8 cellular contexts compared by ENCODE assay signal in genomic region chr5:177495243-177496060, GRCh38. TPM values are rescaled to one million over a fixed set of nuclear protein-coding genes. Genes with fewer than 3 reads are reported as not detected.
A peak's percentile ranks its signal among the peaks of the same experiment; 100 is the strongest.
DNase-seq lines count a peak whose midpoint lies in the region; ATAC-seq, FAIRE-seq and TF ChIP-seq lines count a peak whose summit lies in the region.

No MANE protein-coding gene starts in this region.

- peak overlapping the region; percentile 79 to 91 (median 88); a peak in 21 of 22 replicates for H3K9ac ChIP-seq in BLaER1 treated with 17β-estradiol and CSF1 and Interleukin-3, amounts not matched to agents 10 nM and 100 nM

- in situ Hi-C loops in brain microvascular endothelial cell (cut with HindIII; ENCODE audit: low pct_ligation_motif_present, low sequenced_read_pairs): no loop called here

- DNase-seq in MG63 (peak; percentile 79), brain microvascular endothelial cell (peak; percentile 90), tibial artery (peak; percentile 85 to 97), HTR-8/SVneo (ENCODE audit: insufficient read length, low spot score) (no peak)
- DNase-seq in naive thymus-derived CD4-positive, alpha-beta T cell: no peak
- DNase-seq in CD4-positive, alpha-beta memory T cell: no peak

- peak overlapping the region; percentile 97 to 100 (median 100) for H3K4me2 ChIP-seq in BLaER1 treated with 17β-estradiol and CSF1 and Interleukin-3, amounts not matched to agents 10 nM and 100 nM

- peaks cover 21 to 40% (median 27%) of the 10 kb centered on the region in 11 experiments; a peak in 21 of 22 replicates for H3K36me3 ChIP-seq in BLaER1 treated with 17β-estradiol and CSF1 and Interleukin-3, amounts not matched to agents 10 nM and 100 nM
- H3K36me3 ChIP-seq in MG63 (peaks cover 57% of the 10 kb centered on the region), brain microvascular endothelial cell (replicated peaks) (peaks cover 43% of the 10 kb centered on the region), tibial artery (peaks cover 19 to 22% (median 21%) of the 10 kb centered on the region in 3 donors)
- peaks cover 0 to 3% (median 0%) of the 10 kb centered on the region in 3 experiments for H3K36me3 ChIP-seq in naive thymus-derived CD4-positive, alpha-beta T cell (ENCODE audit: control insufficient read depth in 2 of 3, insufficient read depth in 3 of 3, low read length in 3 of 3)
- no peaks in the 10 kb centered on the region for H3K36me3 ChIP-seq in CD4-positive, alpha-beta memory T cell (ENCODE audit: insufficient read depth, low read length)

- peaks cover 10 to 67% (median 35%) of the 10 kb centered on the region in 11 experiments; a peak in 17 of 22 replicates for H4K20me1 ChIP-seq in BLaER1 treated with 17β-estradiol and CSF1 and Interleukin-3, amounts not matched to agents 10 nM and 100 nM

- no peaks in the 10 kb centered on the region for H3K9me3 ChIP-seq in BLaER1 treated with 17β-estradiol and CSF1 and Interleukin-3, amounts not matched to agents 10 nM and 100 nM (replicated peaks in 1 of 11)
- H3K9me3 ChIP-seq in MG63: no peaks in the 10 kb centered on the region
- H3K9me3 ChIP-seq in tibial artery: no peaks in the 10 kb centered on the region
- no peaks in the 10 kb centered on the region for H3K9me3 ChIP-seq in naive thymus-derived CD4-positive, alpha-beta T cell (ENCODE audit: control insufficient read depth in 2 of 3, low read length in 3 of 3)
- H3K9me3 ChIP-seq in CD4-positive, alpha-beta memory T cell (ENCODE audit: control insufficient read depth in 1 of 2, low read length in 2 of 2): no peaks in the 10 kb centered on the region

- peak overlapping the region in 5 of 10 donors; percentile 21 to 79 (median 69) for H3K4me3 Mint-ChIP-seq in naive thymus-derived CD4-positive, alpha-beta T cell
- peak overlapping the region in 2 of 8 donors; percentile 25 to 74 for H3K4me3 Mint-ChIP-seq in CD4-positive, alpha-beta memory T cell

- H3K4me3 ChIP-seq in BLaER1 treated with 17β-estradiol and CSF1 and Interleukin-3, amounts not matched to agents 10 nM and 100 nM: peak overlapping the region; percentile 73 to 89 (median 83); a peak in 19 of 20 replicates
- H3K4me3 ChIP-seq in MG63 (peak overlapping the region; percentile 65), brain microvascular endothelial cell (ENCODE audit: low read depth, low read length) (peak overlapping the region; percentile 81), tibial artery (peak overlapping the region; percentile 83 to 100)
- no peak overlapping the region for H3K4me3 ChIP-seq in naive thymus-derived CD4-positive, alpha-beta T cell (ENCODE audit: low read length)
- no peak overlapping the region for H3K4me3 ChIP-seq in CD4-positive, alpha-beta memory T cell (ENCODE audit: low read length in 2 of 2)

- peaks cover 71 to 90% (median 87%) of the 10 kb centered on the region in 10 experiments for H3K4me1 ChIP-seq in BLaER1 treated with 17β-estradiol and CSF1 and Interleukin-3, amounts not matched to agents 10 nM and 100 nM
- H3K4me1 ChIP-seq in tibial artery: peaks cover 7 to 74% (median 67%) of the 10 kb centered on the region in 4 donors
- peaks cover 7 to 10% of the 10 kb centered on the region in 2 donors for H3K4me1 ChIP-seq in naive thymus-derived CD4-positive, alpha-beta T cell (ENCODE audit: control insufficient read depth in 2 of 2, insufficient read depth in 2 of 2, low read length in 2 of 2)
- H3K4me1 ChIP-seq in CD4-positive, alpha-beta memory T cell (ENCODE audit: insufficient read depth, low read length): peaks cover 11% of the 10 kb centered on the region

- H3K4me1 Mint-ChIP-seq in naive thymus-derived CD4-positive, alpha-beta T cell: peaks cover 16 to 40% (median 24%) of the 10 kb centered on the region in 7 donors
- peaks cover 5 to 25% (median 17%) of the 10 kb centered on the region in 4 donors for H3K4me1 Mint-ChIP-seq in CD4-positive, alpha-beta memory T cell

- peaks cover 0 to 1% (median 0%) of the 10 kb centered on the region in 11 donors for H3K9me3 Mint-ChIP-seq in naive thymus-derived CD4-positive, alpha-beta T cell
- H3K9me3 Mint-ChIP-seq in CD4-positive, alpha-beta memory T cell: no peaks in the 10 kb centered on the region

- H3K27me3 ChIP-seq in BLaER1 treated with 17β-estradiol and CSF1 and Interleukin-3, amounts not matched to agents 10 nM and 100 nM: peaks cover 0 to 25% (median 0%) of the 10 kb centered on the region in 11 experiments; a peak in 4 of 22 replicates
- H3K27me3 ChIP-seq in MG63 (no peaks in the 10 kb centered on the region), brain microvascular endothelial cell (replicated peaks) (no peaks in the 10 kb centered on the region), layer of hippocampus (ENCODE audit: control insufficient read depth, insufficient read depth, low read length) (no peaks in the 10 kb centered on the region), tibial artery (no peaks in the 10 kb centered on the region)
- H3K27me3 ChIP-seq in naive thymus-derived CD4-positive, alpha-beta T cell (ENCODE audit: control insufficient read depth in 2 of 2, insufficient read depth in 2 of 2, low read length in 2 of 2): no peaks in the 10 kb centered on the region
- H3K27me3 ChIP-seq in CD4-positive, alpha-beta memory T cell (ENCODE audit: insufficient read depth, low read length): no peaks in the 10 kb centered on the region

- CTCF ChIA-PET in naive thymus-derived CD4-positive, alpha-beta T cell (lab: Charles Lee): interaction anchor here (1.4 to 2.9 kb wide), 2 partner anchors 92 to 105 kb away, joined by 4 to 11 read pairs; no protein-coding TSS in a partner anchor
- CTCF ChIA-PET in CD4-positive, alpha-beta memory T cell (lab: Charles Lee; ENCODE audit: partially characterized antibody): interaction anchor here (1.2 to 1.4 kb wide), 3 partner anchors 40 to 186 kb away, joined by 3 to 4 read pairs (median 3); no protein-coding TSS in a partner anchor

- peaks cover 0 to 22% (median 0%) of the 10 kb centered on the region in 5 donors for H3K27me3 Mint-ChIP-seq in naive thymus-derived CD4-positive, alpha-beta T cell
- H3K27me3 Mint-ChIP-seq in CD4-positive, alpha-beta memory T cell: no peaks in the 10 kb centered on the region

- POLR2A ChIA-PET in naive thymus-derived CD4-positive, alpha-beta T cell (lab: Charles Lee): interaction anchor here (1.1 kb wide), 1 partner anchor 49 kb away, joined by 3 read pairs; the partner anchor contains the start of gene PRR7
- POLR2A ChIA-PET in CD4-positive, alpha-beta memory T cell (lab: Charles Lee; ENCODE audit: partially characterized antibody): no interaction called here

- no peak for ATAC-seq in naive thymus-derived CD4-positive, alpha-beta T cell

- peak overlapping the region in 2 of 9 donors; percentile 41 to 66 for H3K27ac Mint-ChIP-seq in naive thymus-derived CD4-positive, alpha-beta T cell
- no peak overlapping the region for H3K27ac Mint-ChIP-seq in CD4-positive, alpha-beta memory T cell

- H3K27ac ChIP-seq in BLaER1 treated with 17β-estradiol and CSF1 and Interleukin-3, amounts not matched to agents 10 nM and 100 nM: peak overlapping the region in 10 of 11 experiments; percentile 79 to 93 (median 88); a peak in 21 of 22 replicates
- H3K27ac ChIP-seq in brain microvascular endothelial cell (peak overlapping the region; percentile 97), layer of hippocampus (ENCODE audit: low read depth, low read length) (peak overlapping the region; percentile 65), tibial artery (peak overlapping the region; percentile 92 to 100)
- H3K27ac ChIP-seq in naive thymus-derived CD4-positive, alpha-beta T cell (ENCODE audit: low read depth, low read length): no peak overlapping the region
- no peak overlapping the region for H3K27ac ChIP-seq in CD4-positive, alpha-beta memory T cell (ENCODE audit: low read depth, low read length)

- no peak for TF ChIP-seq CTCF in brain microvascular endothelial cell (IDR thresholded peaks at IDR 0.05; ENCODE audit: low read depth, low read length, missing control alignments)
- no peak for TF ChIP-seq CTCF in tibial artery (IDR thresholded peaks at IDR 0.05)

- no peak for FAIRE-seq in HTR-8/SVneo (lab: Jason Lieb, UNC)

- intact Hi-C loops in tibial artery (cut with DNase I; ENCODE audit: low total_unique reads): no loop called here
- intact Hi-C loops in naive thymus-derived CD4-positive, alpha-beta T cell (cut with micrococcal nuclease): loop anchor here in 1 of 2 donors (2.0 to 5.0 kb wide), 4 partner anchors 23 to 383 kb away; partner anchors contain the start of genes DBN1, MXD3 and NSD1
- intact Hi-C loops in CD4-positive, alpha-beta memory T cell (cut with micrococcal nuclease): loop anchor here (2.0 kb wide), 2 partner anchors 21 to 379 kb away; no protein-coding TSS in a partner anchor

- peaks cover 0 to 5% (median 0%) of the 10 kb centered on the region in 5 donors for H3K36me3 Mint-ChIP-seq in naive thymus-derived CD4-positive, alpha-beta T cell
- H3K36me3 Mint-ChIP-seq in CD4-positive, alpha-beta memory T cell: no peaks in the 10 kb centered on the region

RNA-seq across cellular contexts. Expression of gene PDLIM7, which starts 2.0 kb away (rescaled TPM):
- total RNA-seq in MG63 (2014; rRNA removed; shearing (Covaris generic); ENCODE audit: low replicate concordance): 77.8 and 165 TPM in 2 replicates
- total RNA-seq in naive thymus-derived CD4-positive, alpha-beta T cell: 10 to 100 TPM in 3 of 5 experiments, 1 to 10 TPM in 2; 4.1 to 63.2 (median 11.9) TPM
- polyA plus RNA-seq in naive thymus-derived CD4-positive, alpha-beta T cell: 1 to 10 TPM; 2.7 to 4.5 TPM
- 1 to 10 TPM; 5.8 to 7.3 TPM for total RNA-seq in CD4-positive, alpha-beta memory T cell
- polyA plus RNA-seq in CD4-positive, alpha-beta memory T cell: 1 to 10 TPM; 3.3 to 3.5 TPM

RNA-seq across cellular contexts. Expression of gene DOK3, which starts 14.2 kb away (rescaled TPM):
- total RNA-seq in MG63 (2014; rRNA removed; shearing (Covaris generic); ENCODE audit: low replicate concordance): 0.92 TPM in 1 of 2 replicates, not detected in the other
- total RNA-seq in naive thymus-derived CD4-positive, alpha-beta T cell: 10 to 100 TPM in 1 of 5 experiments, 1 to 10 TPM in 4; 2.4 to 67.1 (median 6.0) TPM
- polyA plus RNA-seq in naive thymus-derived CD4-positive, alpha-beta T cell: under 1 TPM; 0.09 to 0.25 TPM
- total RNA-seq in CD4-positive, alpha-beta memory T cell: 1 to 10 TPM; 3.7 to 3.9 TPM
- under 1 TPM in 1 of 2 donors, not detected in 1; 0.69 TPM for polyA plus RNA-seq in CD4-positive, alpha-beta memory T cell

RNA-seq across cellular contexts. Expression of gene DDX41, which starts 21.3 kb away (rescaled TPM):
- 125 and 127 TPM in 2 replicates for total RNA-seq in MG63 (2014; rRNA removed; shearing (Covaris generic); ENCODE audit: low replicate concordance)
- 100 to 1,000 TPM in 1 of 5 experiments, 10 to 100 TPM in 4; 65.8 to 126 (median 76.1) TPM for total RNA-seq in naive thymus-derived CD4-positive, alpha-beta T cell
- polyA plus RNA-seq in naive thymus-derived CD4-positive, alpha-beta T cell: 10 to 100 TPM; 39.2 to 54.6 TPM
- total RNA-seq in CD4-positive, alpha-beta memory T cell: 10 to 100 TPM; 72.9 to 80.3 TPM
- polyA plus RNA-seq in CD4-positive, alpha-beta memory T cell: 10 to 100 TPM; 47.6 to 51.2 TPM

RNA-seq across cellular contexts. Expression of gene DBN1, which starts 22.0 kb away (rescaled TPM):
- total RNA-seq in MG63 (2014; rRNA removed; shearing (Covaris generic); ENCODE audit: low replicate concordance): 245 and 334 TPM in 2 replicates
- total RNA-seq in naive thymus-derived CD4-positive, alpha-beta T cell: 1 to 10 TPM; 1.2 to 8.8 (median 5.7) TPM
- 1 to 10 TPM in 1 of 2 donors, under 1 TPM in 1; 0.64 to 2.2 TPM for polyA plus RNA-seq in naive thymus-derived CD4-positive, alpha-beta T cell
- 1 to 10 TPM in 1 of 2 experiments, under 1 TPM in 1; 0.99 to 1.2 TPM for total RNA-seq in CD4-positive, alpha-beta memory T cell
- polyA plus RNA-seq in CD4-positive, alpha-beta memory T cell: under 1 TPM in 1 of 2 donors, not detected in 1; 0.49 TPM

RNA-seq across cellular contexts. Expression of gene PRR7, which starts 48.8 kb away (rescaled TPM):
- 61.4 and 68.2 TPM in 2 replicates for total RNA-seq in MG63 (2014; rRNA removed; shearing (Covaris generic); ENCODE audit: low replicate concordance)
- total RNA-seq in naive thymus-derived CD4-positive, alpha-beta T cell: 10 to 100 TPM in 2 of 5 experiments, 1 to 10 TPM in 3; 6.4 to 31.8 (median 6.8) TPM
- 10 to 100 TPM; 11.7 to 19.4 TPM for polyA plus RNA-seq in naive thymus-derived CD4-positive, alpha-beta T cell
- total RNA-seq in CD4-positive, alpha-beta memory T cell: 1 to 10 TPM; 5.2 to 7.2 TPM
- 10 to 100 TPM; 14.3 to 17.8 TPM for polyA plus RNA-seq in CD4-positive, alpha-beta memory T cell

Comparison
In these comparisons a context has a peak if more than half of its experiments do, and no peak if none do; other contexts are left out.
1. H3K27ac ChIP-seq: peak in BLaER1 treated with 17β-estradiol and CSF1 and Interleukin-3, amounts not matched to agents 10 nM and 100 nM (10 of 11), brain microvascular endothelial cell (single experiment), layer of hippocampus (single experiment) and tibial artery (2 of 2); none in naive thymus-derived CD4-positive, alpha-beta T cell (single experiment) and CD4-positive, alpha-beta memory T cell (single experiment).
2. H3K4me3 ChIP-seq: peak in BLaER1 treated with 17β-estradiol and CSF1 and Interleukin-3, amounts not matched to agents 10 nM and 100 nM (10 of 10), MG63 (single experiment), brain microvascular endothelial cell (single experiment) and tibial artery (2 of 2); none in naive thymus-derived CD4-positive, alpha-beta T cell (single experiment) and CD4-positive, alpha-beta memory T cell (0 of 2).
3. DNase-seq: peak in MG63 (single experiment), brain microvascular endothelial cell (single experiment) and tibial artery (2 of 2); none in naive thymus-derived CD4-positive, alpha-beta T cell (0 of 9), HTR-8/SVneo (single experiment) and CD4-positive, alpha-beta memory T cell (0 of 5).